In the genomic region with DNA sequence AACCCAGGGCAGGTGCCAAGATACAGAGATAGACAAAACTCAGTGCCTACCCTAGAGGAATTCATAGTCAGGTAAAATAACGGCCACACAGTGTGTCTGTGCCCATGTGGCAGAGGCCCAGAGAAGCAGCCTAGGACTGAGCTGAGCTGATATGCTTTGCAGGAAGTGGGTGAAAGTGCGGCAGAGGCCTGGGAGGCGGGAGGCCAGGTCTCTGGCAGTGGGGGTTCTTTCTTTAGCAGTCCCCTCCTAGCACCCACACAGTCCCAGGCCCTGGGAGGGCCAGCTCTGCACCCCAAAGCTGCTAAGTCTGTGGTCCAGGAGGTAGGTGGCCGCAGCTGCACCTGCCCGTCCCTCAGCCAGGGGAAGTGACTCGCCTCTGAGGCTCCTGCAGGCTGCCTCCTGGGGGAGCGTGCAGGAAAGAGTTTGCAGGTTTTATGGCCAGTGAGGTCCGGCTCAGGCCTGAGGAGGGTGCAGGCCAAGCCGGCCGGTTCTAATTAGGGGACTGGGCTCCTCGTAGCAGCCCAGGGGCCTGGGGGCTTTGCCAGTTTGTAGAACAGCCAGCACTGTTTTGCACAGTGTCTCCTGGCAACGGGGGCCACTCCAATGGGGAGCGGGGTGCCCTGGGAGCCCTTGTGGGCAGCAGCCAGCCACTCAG, we compare ENCODE assay signal across 8 cellular contexts.
DNase-seq lines count a peak whose midpoint lies in the region; ATAC-seq, FAIRE-seq and TF ChIP-seq lines count a peak whose summit lies in the region.

No MANE protein-coding gene starts in this region.

- H3K4me3 ChIP-seq in GM06990 (replicated peaks; ENCODE audit: low read depth, low read length), result no peak overlapping the region
- no peak overlapping the region for H3K4me3 ChIP-seq in RWPE2 (ENCODE audit: severe bottlenecking)
- H3K4me3 ChIP-seq in H1 (ENCODE audit: extremely low read depth in 1 of 4, insufficient read depth in 2 of 4, low read depth in 3 of 4, low read length in 4 of 4), result no peak overlapping the region

- H2BK5ac ChIP-seq in H1 (ENCODE audit: low read depth, low read length), result no peak overlapping the region

- POLR2A ChIA-PET in H1 (lab: Charles Lee; ENCODE audit: partially characterized antibody) (interaction anchor here (1.7 to 1.9 kb wide), 2 partner anchors 10 to 12 kb away, joined by 4 to 5 read pairs; no protein-coding TSS in a partner anchor), HEK293T (lab: Yijun Ruan, JAX) (interaction anchor here (1.1 to 1.2 kb wide), 2 partner anchors 28 kb away, joined by 3 to 4 read pairs; no protein-coding TSS in a partner anchor)

- no peak overlapping the region for H2AFZ ChIP-seq in H1 (ENCODE audit: low read length)

- no peaks in the 10 kb centered on the region for H3K36me3 ChIP-seq in GM06990 (ENCODE audit: control insufficient read depth, insufficient read depth, low read length)
- H3K36me3 ChIP-seq in RWPE2 (ENCODE audit: low read depth), result no peaks in the 10 kb centered on the region
- no peaks in the 10 kb centered on the region for H3K36me3 ChIP-seq in H1 (ENCODE audit: control insufficient read depth in 2 of 4, insufficient read depth in 4 of 4, low read length in 3 of 4)

- H3K14ac ChIP-seq in H1 (ENCODE audit: insufficient read length), result no peak overlapping the region

- FAIRE-seq in H1 (lab: Jason Lieb, UNC), result no peak

- no peak overlapping the region for H3K56ac ChIP-seq in H1 (replicated peaks; ENCODE audit: insufficient read length, low read depth, low read length)

- ATAC-seq in RWPE2 (ENCODE audit: low read depth), result peak; percentile 73

- TF ChIP-seq POLR2A in H1 (IDR thresholded peaks at IDR 0.05; ENCODE audit: control extremely low read depth in 1 of 2, low read depth in 2 of 2, low read length in 2 of 2), result no peak

- no peak overlapping the region for H4K5ac ChIP-seq in H1 (ENCODE audit: insufficient read length, low read depth, low read length)

- no peak overlapping the region for H2AK5ac ChIP-seq in H1 (ENCODE audit: low read depth, low read length)

- no peaks in the 10 kb centered on the region for H3K79me2 ChIP-seq in H1 (ENCODE audit: control insufficient read depth in 1 of 2, insufficient read depth in 2 of 2, low read length in 2 of 2)

- H3K18ac ChIP-seq in H1 (ENCODE audit: extremely low read depth, low read length), result no peak overlapping the region

- peak overlapping the region; percentile 55 for H4K91ac ChIP-seq in H1 (replicated peaks; ENCODE audit: insufficient read length, low read length)

- H3K9ac ChIP-seq in H1 (replicated peaks in 1 of 4; ENCODE audit: extremely low read depth in 1 of 4, low read depth in 3 of 4, low read length in 3 of 4), result no peak overlapping the region

- 0 out of 2 replicates have a peak overlapping the region, but pooled peaks have one; percentile 46 for H4K8ac ChIP-seq in H1 (ENCODE audit: extremely low read depth, insufficient read depth, low read length)

- no peak overlapping the region for H3K23ac ChIP-seq in H1 (ENCODE audit: insufficient read length)

- no peak overlapping the region for H3K4me2 ChIP-seq in H1 (ENCODE audit: insufficient read depth in 1 of 2, low read depth in 2 of 2, low read length in 2 of 2)

- no peaks in the 10 kb centered on the region for H4K20me1 ChIP-seq in H1 (replicated peaks in 1 of 2; ENCODE audit: control insufficient read depth in 1 of 2, insufficient read depth in 2 of 2, low read length in 2 of 2)

- TF ChIP-seq EP300 in H1 (IDR thresholded peaks at IDR 0.05; ENCODE audit: borderline replicate concordance in 1 of 2, low read depth in 2 of 2, low read length in 2 of 2), result no peak

- H3K4me1 ChIP-seq in RWPE2 (ENCODE audit: insufficient read depth, poor library complexity, severe bottlenecking), result no peaks in the 10 kb centered on the region
- H3K4me1 ChIP-seq in H1 (replicated peaks in 1 of 4; ENCODE audit: control insufficient read depth in 3 of 4, insufficient read depth in 4 of 4, low read length in 3 of 4), result peaks cover 0 to 7% (median 2%) of the 10 kb centered on the region in 4 experiments; a peak in 5 of 7 replicates

- H2BK15ac ChIP-seq in H1 (ENCODE audit: low read length), result no peak overlapping the region

- no peaks in the 10 kb centered on the region for H3K9me3 ChIP-seq in RWPE2 (ENCODE audit: severe bottlenecking)
- no peaks in the 10 kb centered on the region; a peak in 1 of 4 replicates for H3K9me3 ChIP-seq in H1 (ENCODE audit: insufficient read depth in 2 of 2, low read depth in 1 of 2, low read length in 1 of 2)

- H3K79me1 ChIP-seq in H1 (ENCODE audit: low read depth, low read length), result no peaks in the 10 kb centered on the region

- H3K23me2 ChIP-seq in H1 (ENCODE audit: low read depth, low read length), result no peaks in the 10 kb centered on the region

- DNase-seq in GM06990 (ENCODE audit: extremely low read depth, insufficient read length), result peak; percentile 32
- peak; percentile 59 for DNase-seq in RWPE2 (ENCODE audit: low spot score)
- DNase-seq in H1 (ENCODE audit: low read depth in 1 of 2, low spot score in 2 of 2), result no peak
- peak; percentile 41 for DNase-seq in renal cortical epithelial cell (ENCODE audit: low read depth)
- DNase-seq in HEK293T (ENCODE audit: extremely low spot score), result no peak
- no peak for DNase-seq in NCI-H446 (lab: John Stamatoyannopoulos, UW)
- DNase-seq in T-helper 9 cell, result no peak
- DNase-seq in GM19238 (ENCODE audit: insufficient read length, low spot score), result no peak

- H2BK20ac ChIP-seq in H1 (ENCODE audit: low read length), result no peak overlapping the region

- WGBS in H1 (ENCODE audit: extremely low coverage in 1 of 2, insufficient coverage in 1 of 2, insufficient read length in 1 of 2, insufficient replicate concordance in 2 of 2, low coverage in 1 of 2, low lambda C conversion rate in 2 of 2, missing lambda C conversion rate in 1 of 2), 2 experiments, result 89% methylated on average over 13 of the region's 13 CpGs; no CpG with 5 or more reads in 1 of the 2 experiments

- no peak for TF ChIP-seq CTCF in GM06990 (IDR thresholded peaks at IDR 0.05; ENCODE audit: insufficient read depth, low read length, poor library complexity, severe bottlenecking)
- no peak for TF ChIP-seq CTCF in RWPE2 (IDR thresholded peaks at IDR 0.05; ENCODE audit: poor library complexity, severe bottlenecking)
- TF ChIP-seq CTCF in H1 (IDR thresholded peaks at IDR 0.05; ENCODE audit: control extremely low read depth in 1 of 3, insufficient read depth in 1 of 3, low read depth in 1 of 3, low read length in 3 of 3), result peak in 1 of 3 experiments; percentile 21; a peak in 1 of 4 replicates

- no peak overlapping the region for H2BK120ac ChIP-seq in H1 (replicated peaks; ENCODE audit: low read depth, low read length)

- CTCF ChIA-PET in H1 (lab: Charles Lee; ENCODE audit: partially characterized antibody), result interaction anchor here (0.6 to 4.7 kb wide), 13 partner anchors 9 to 259 kb away, joined by 3 to 17 read pairs (median 4); no protein-coding TSS in a partner anchor
- CTCF ChIA-PET in HEK293T (lab: Yijun Ruan, JAX), result no interaction called here

- no peak overlapping the region for H2BK12ac ChIP-seq in H1 (ENCODE audit: low read depth, low read length)

- H3K27ac ChIP-seq in RWPE2 (ENCODE audit: poor library complexity, severe bottlenecking), result no peak overlapping the region
- no peak overlapping the region for H3K27ac ChIP-seq in H1 (ENCODE audit: low read depth, low read length)

- H3K4ac ChIP-seq in H1 (replicated peaks; ENCODE audit: insufficient read length, low read depth, low read length), result no peak overlapping the region

- TF ChIP-seq RAD21 in H1 (IDR thresholded peaks at IDR 0.05 in 1 of 2, conservative IDR thresholded peaks at IDR 0.05 in 1 of 2; ENCODE audit: low read depth in 2 of 2, low read length in 2 of 2), result no peak; a peak in 1 of 4 replicates

- H3K27me3 ChIP-seq in GM06990 (replicated peaks; ENCODE audit: control insufficient read depth, insufficient read depth, low read length) (no peaks in the 10 kb centered on the region; the same call in 1 of the 2 replicates), RWPE2 (ENCODE audit: insufficient read depth, poor library complexity, severe bottlenecking) (no peaks in the 10 kb centered on the region), H1 (replicated peaks in 1 of 4; ENCODE audit: control insufficient read depth in 3 of 4, extremely low read depth in 1 of 4, insufficient read depth in 3 of 4, low read length in 3 of 4) (no peaks in the 10 kb centered on the region)

TF ChIP-seq in H1, 55 proteins besides CTCF, POLR2A, EP300 and RAD21:
- TF ChIP-seq HDAC6 (IDR thresholded peaks at IDR 0.05; ENCODE audit: low read depth, low read length), result no peak
- TF ChIP-seq ATF3 (IDR thresholded peaks at IDR 0.05; ENCODE audit: insufficient read depth, low read depth, low read length), result no peak
- no peak for TF ChIP-seq JUND (IDR thresholded peaks at IDR 0.05; ENCODE audit: low read length)
- TF ChIP-seq POU5F1 (IDR thresholded peaks at IDR 0.05; ENCODE audit: low read depth, low read length), result no peak
- TF ChIP-seq SIN3A (conservative IDR thresholded peaks at IDR 0.05 in 1 of 2, IDR thresholded peaks at IDR 0.05 in 1 of 2; ENCODE audit: low read depth in 1 of 2, low read length in 2 of 2), result no peak
- no peak for TF ChIP-seq YY1 (IDR thresholded peaks at IDR 0.05; ENCODE audit: low read depth, low read length)

TF ChIP-seq in HEK293T, 16 proteins besides CTCF, POLR2A, EP300 and RAD21:
- TF ChIP-seq, protein P1, sequence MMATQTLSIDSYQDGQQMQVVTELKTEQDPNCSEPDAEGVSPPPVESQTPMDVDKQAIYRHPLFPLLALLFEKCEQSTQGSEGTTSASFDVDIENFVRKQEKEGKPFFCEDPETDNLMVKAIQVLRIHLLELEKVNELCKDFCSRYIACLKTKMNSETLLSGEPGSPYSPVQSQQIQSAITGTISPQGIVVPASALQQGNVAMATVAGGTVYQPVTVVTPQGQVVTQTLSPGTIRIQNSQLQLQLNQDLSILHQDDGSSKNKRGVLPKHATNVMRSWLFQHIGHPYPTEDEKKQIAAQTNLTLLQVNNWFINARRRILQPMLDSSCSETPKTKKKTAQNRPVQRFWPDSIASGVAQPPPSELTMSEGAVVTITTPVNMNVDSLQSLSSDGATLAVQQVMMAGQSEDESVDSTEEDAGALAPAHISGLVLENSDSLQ (IDR thresholded peaks at IDR 0.05), result no peak
- TF ChIP-seq BHLHE40 (IDR thresholded peaks at IDR 0.05; ENCODE audit: borderline replicate concordance) (no peak), SUZ12 (IDR thresholded peaks at IDR 0.05) (no peak), FOXA1 (IDR thresholded peaks at IDR 0.05) (no peak), CTBP1 (IDR thresholded peaks at IDR 0.05; ENCODE audit: borderline replicate concordance) (no peak), ARNT (IDR thresholded peaks at IDR 0.05) (no peak), ELF4 (IDR thresholded peaks at IDR 0.05) (no peak), ZNF384 (IDR thresholded peaks at IDR 0.05) (no peak)

Comparison
In these comparisons a context has a peak if more than half of its experiments do, and no peak if none do; other contexts are left out.
1. DNase-seq: peak in GM06990 (single experiment), RWPE2 (single experiment) and renal cortical epithelial cell (single experiment); none in H1 (0 of 2), HEK293T (single experiment), NCI-H446 (0 of 2), T-helper 9 cell (single experiment) and GM19238 (single experiment).